In the genomic region with DNA sequence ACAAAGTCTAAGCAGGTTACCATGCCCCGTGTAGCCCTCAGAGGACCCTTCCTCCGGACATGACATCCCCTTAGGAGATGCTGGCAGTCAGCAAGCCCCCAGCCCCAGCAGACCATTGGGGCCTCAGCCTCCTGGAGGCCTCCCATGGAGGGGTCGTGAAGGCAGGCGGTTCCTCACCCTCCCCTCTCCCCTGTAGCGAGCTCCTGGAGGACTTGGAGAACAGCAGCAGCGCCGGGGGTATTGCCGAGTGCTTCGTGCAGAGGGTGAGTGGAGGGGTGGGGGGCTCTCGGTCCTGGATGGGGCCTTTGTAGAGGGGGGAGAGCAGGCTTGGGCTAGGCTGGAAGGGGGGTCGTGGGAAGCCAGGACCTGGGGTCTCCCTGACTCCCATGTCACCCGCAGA, we compare ENCODE assay signal across 21 cellular contexts. TPM values are rescaled to one million over a fixed set of nuclear protein-coding genes. Genes with fewer than 3 reads are reported as not detected.
DNase-seq lines count a peak whose midpoint lies in the region; ATAC-seq and TF ChIP-seq lines count a peak whose summit lies in the region.
"Had no signal": no experiment of that assay in that cellular context is flagged by ENCODE, and none has a peak within 500 bp of the region (broad histone marks: within the 10 kb centered on the region; RNA-seq: fewer than 3 reads in every experiment).

No MANE protein-coding gene starts in this region.

- no peak for ATAC-seq in T-helper 17 cell
- ATAC-seq: gastrocnemius medialis, right lobe of liver had no signal

- no peaks in the 10 kb centered on the region for H3K9me3 ChIP-seq in T-helper 17 cell (ENCODE audit: control insufficient read depth, low read length, poor library complexity, severe bottlenecking)
- H3K9me3 ChIP-seq in neural cell (ENCODE audit: low read length) = no peaks in the 10 kb centered on the region
- no peaks in the 10 kb centered on the region for H3K9me3 ChIP-seq in tibial artery
- H3K9me3 ChIP-seq: Caco-2, gastrocnemius medialis, right lobe of liver had no signal

- intact Hi-C loops in tibial artery (cut with DNase I; ENCODE audit: low total_unique reads) = no loop called here
- intact Hi-C loops in lower leg skin (cut with DNase I; ENCODE audit: low total_unique reads) = no loop called here

- H3K27me3 ChIP-seq in neural cell (ENCODE audit: insufficient read depth, low read depth, low read length) (no peaks in the 10 kb centered on the region), tibial artery (no peaks in the 10 kb centered on the region)
- H3K27me3 ChIP-seq: gastrocnemius medialis, right lobe of liver had no signal

- DNase-seq in activated effector memory CD4-positive, alpha-beta T cell treated with anti-CD3 and anti-CD28 coated beads, Interleukin-2, amount 50 U/mL, for 16 hours = peak; percentile 65
- DNase-seq in activated effector memory CD4-positive, alpha-beta T cell treated with Interleukin-2 at 50 U/mL for 16 hours = no peak
- no peak for DNase-seq in T-helper 17 cell
- peak in 1 of 2 donors; percentile 66 for DNase-seq in tibial artery
- DNase-seq in Kasumi-1 (lab: John Stamatoyannopoulos, UW) = no peak
- no peak for DNase-seq in DMS153 treated with DMSO at 0.1 percent for 48 hours (lab: John Stamatoyannopoulos, UW; ENCODE audit: unreplicated experiment)
- no peak for DNase-seq in lower leg skin (ENCODE audit: low spot score in 2 of 2)
- DNase-seq: activated CD4-positive, CD25-positive, alpha-beta regulatory T cell treated with anti-CD3 and anti-CD28 coated beads, Interleukin-2, amount 50 U/mL, for 72 hours; aorta; Caco-2; effector CD4-positive, alpha-beta T cell; erythroblast; gastrocnemius medialis; NCI-H1092; NCI-H1930; nucleus accumbens; right lobe of liver; SW 1271 had no signal

- peak overlapping the region; percentile 89 for H3K4me3 ChIP-seq in neural cell (ENCODE audit: low read length)
- H3K4me3 ChIP-seq in tibial artery = peak overlapping the region in 1 of 2 donors; percentile 92
- no peak overlapping the region for H3K4me3 ChIP-seq in lower leg skin (ENCODE audit: low read depth, poor library complexity, severe bottlenecking)
- H3K4me3 ChIP-seq: gastrocnemius medialis, lung, right lobe of liver had no signal

- peaks cover 27% of the 10 kb centered on the region for H3K79me2 ChIP-seq in neural cell (replicated peaks; ENCODE audit: insufficient read depth, low read length)

- H3F3A ChIP-seq in neural cell (ENCODE audit: insufficient read depth, low read length, poor library complexity, severe bottlenecking) = no peaks in the 10 kb centered on the region

- H3K36me3 ChIP-seq in neural cell (ENCODE audit: insufficient read depth, low read length) (no peaks in the 10 kb centered on the region), tibial artery (peaks cover 36 to 54% (median 47%) of the 10 kb centered on the region in 3 donors)
- H3K36me3 ChIP-seq: gastrocnemius medialis, right lobe of liver had no signal

- no peak for TF ChIP-seq POLR2A in lower leg skin (IDR thresholded peaks at IDR 0.05)

- no peak overlapping the region for H3K27ac Mint-ChIP-seq in T-helper 17 cell
- H3K27ac Mint-ChIP-seq: activated naive CD4-positive, alpha-beta T cell treated with anti-CD3 and anti-CD28 coated beads, Interleukin-2, amount 50 U/mL, for 24 hours had no signal

- 77 to 86% methylated on average over 12 of the region's 12 CpGs for WGBS in lower leg skin, 2 donors

- H3K27ac ChIP-seq in neural cell (ENCODE audit: low read length) (no peak overlapping the region), tibial artery (peak overlapping the region; percentile 99 to 100)
- H3K27ac ChIP-seq: right lobe of liver had no signal

- peaks cover 24% of the 10 kb centered on the region for H3K4me1 Mint-ChIP-seq in T-helper 17 cell

- H3K4me1 ChIP-seq in tibial artery = peaks cover 0 to 37% (median 34%) of the 10 kb centered on the region in 4 donors

- TF ChIP-seq CTCF in neural cell (IDR thresholded peaks at IDR 0.05; ENCODE audit: poor library complexity, severe bottlenecking) (no peak), tibial artery (IDR thresholded peaks at IDR 0.05) (no peak), lower leg skin (IDR thresholded peaks at IDR 0.05) (no peak)

- TF ChIP-seq EP300 in neural cell (conservative IDR thresholded peaks at IDR 0.05; ENCODE audit: poor library complexity, severe bottlenecking) = no peak

- no peak overlapping the region for H3K9ac ChIP-seq in neural cell (ENCODE audit: low read length)

- TF ChIP-seq RAD21 in neural cell (conservative IDR thresholded peaks at IDR 0.05) = no peak

- peaks cover 4% of the 10 kb centered on the region for H3K36me3 Mint-ChIP-seq in T-helper 17 cell (ENCODE audit: low read depth)
- H3K36me3 Mint-ChIP-seq: activated naive CD4-positive, alpha-beta T cell treated with anti-CD3 and anti-CD28 coated beads, Interleukin-2, amount 50 U/mL, for 24 hours had no signal

- H3K27me3 Mint-ChIP-seq in T-helper 17 cell = no peaks in the 10 kb centered on the region
- H3K27me3 Mint-ChIP-seq: activated naive CD4-positive, alpha-beta T cell treated with anti-CD3 and anti-CD28 coated beads, Interleukin-2, amount 50 U/mL, for 24 hours had no signal

- H2AFZ ChIP-seq in neural cell (ENCODE audit: low read depth, low read length) = no peak overlapping the region

- H3K9me2 ChIP-seq in neural cell (ENCODE audit: insufficient read depth, low read length) = no peaks in the 10 kb centered on the region

- no peaks in the 10 kb centered on the region for H4K20me1 ChIP-seq in neural cell (ENCODE audit: insufficient read depth)

- peak overlapping the region; percentile 21 for H3K4me3 Mint-ChIP-seq in T-helper 17 cell
- H3K4me3 Mint-ChIP-seq: activated naive CD4-positive, alpha-beta T cell treated with anti-CD3 and anti-CD28 coated beads, Interleukin-2, amount 50 U/mL, for 24 hours had no signal

- H3K4me2 ChIP-seq in neural cell (ENCODE audit: low read length) = no peak overlapping the region

TF ChIP-seq in neural cell, 6 proteins besides CTCF, POLR2A, EP300 and RAD21:
- TF ChIP-seq TAF1 (IDR thresholded peaks at IDR 0.05; ENCODE audit: low read depth) (no peak), POLR2AphosphoS5 (IDR thresholded peaks at IDR 0.05) (no peak), EZH2 (IDR thresholded peaks at IDR 0.05; ENCODE audit: borderline replicate concordance, insufficient read depth, low read length, poor library complexity, severe bottlenecking) (no peak), MXI1 (conservative IDR thresholded peaks at IDR 0.05; ENCODE audit: poor library complexity, severe bottlenecking) (no peak), SMC3 (conservative IDR thresholded peaks at IDR 0.05; ENCODE audit: poor library complexity) (no peak)
- TF ChIP-seq, protein P1, sequence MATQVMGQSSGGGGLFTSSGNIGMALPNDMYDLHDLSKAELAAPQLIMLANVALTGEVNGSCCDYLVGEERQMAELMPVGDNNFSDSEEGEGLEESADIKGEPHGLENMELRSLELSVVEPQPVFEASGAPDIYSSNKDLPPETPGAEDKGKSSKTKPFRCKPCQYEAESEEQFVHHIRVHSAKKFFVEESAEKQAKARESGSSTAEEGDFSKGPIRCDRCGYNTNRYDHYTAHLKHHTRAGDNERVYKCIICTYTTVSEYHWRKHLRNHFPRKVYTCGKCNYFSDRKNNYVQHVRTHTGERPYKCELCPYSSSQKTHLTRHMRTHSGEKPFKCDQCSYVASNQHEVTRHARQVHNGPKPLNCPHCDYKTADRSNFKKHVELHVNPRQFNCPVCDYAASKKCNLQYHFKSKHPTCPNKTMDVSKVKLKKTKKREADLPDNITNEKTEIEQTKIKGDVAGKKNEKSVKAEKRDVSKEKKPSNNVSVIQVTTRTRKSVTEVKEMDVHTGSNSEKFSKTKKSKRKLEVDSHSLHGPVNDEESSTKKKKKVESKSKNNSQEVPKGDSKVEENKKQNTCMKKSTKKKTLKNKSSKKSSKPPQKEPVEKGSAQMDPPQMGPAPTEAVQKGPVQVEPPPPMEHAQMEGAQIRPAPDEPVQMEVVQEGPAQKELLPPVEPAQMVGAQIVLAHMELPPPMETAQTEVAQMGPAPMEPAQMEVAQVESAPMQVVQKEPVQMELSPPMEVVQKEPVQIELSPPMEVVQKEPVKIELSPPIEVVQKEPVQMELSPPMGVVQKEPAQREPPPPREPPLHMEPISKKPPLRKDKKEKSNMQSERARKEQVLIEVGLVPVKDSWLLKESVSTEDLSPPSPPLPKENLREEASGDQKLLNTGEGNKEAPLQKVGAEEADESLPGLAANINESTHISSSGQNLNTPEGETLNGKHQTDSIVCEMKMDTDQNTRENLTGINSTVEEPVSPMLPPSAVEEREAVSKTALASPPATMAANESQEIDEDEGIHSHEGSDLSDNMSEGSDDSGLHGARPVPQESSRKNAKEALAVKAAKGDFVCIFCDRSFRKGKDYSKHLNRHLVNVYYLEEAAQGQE (IDR thresholded peaks at IDR 0.05; ENCODE audit: borderline replicate concordance) = no peak
TF ChIP-seq in neural cell: peak in this region for 0.

RNA-seq across cellular contexts. Expression of a gene that starts 3.7 kb away (rescaled TPM):
- total RNA-seq in T-helper 17 cell = 100 to 1,000 TPM; 119 to 129 TPM
- polyA plus RNA-seq in neural cell = 14.3 and 23.2 TPM in 2 replicates
- 52.1 and 58.4 TPM in 2 replicates for polyA minus RNA-seq in neural cell
- 1 to 10 TPM; 3.0 to 6.4 (median 4.3) TPM for total RNA-seq in lower leg skin

RNA-seq across cellular contexts. Expression of a gene that starts 9.5 kb away (rescaled TPM):
- total RNA-seq in T-helper 17 cell (1,000 to 10,000 TPM; 1,082 to 1,318 TPM), lower leg skin (100 to 1,000 TPM; 170 to 536 (median 280) TPM)
- polyA plus RNA-seq in neural cell = 0.34 TPM in 1 of 2 replicates, not detected in the other
- 0.24 and 0.35 TPM in 2 replicates for polyA minus RNA-seq in neural cell

RNA-seq across cellular contexts. Expression of a gene that starts 19.6 kb away (rescaled TPM):
- total RNA-seq in T-helper 17 cell = 1,000 to 10,000 TPM; 3,790 to 3,904 TPM
- polyA plus RNA-seq in neural cell = 22.6 and 31.0 TPM in 2 replicates
- polyA minus RNA-seq in neural cell = 24.6 and 24.7 TPM in 2 replicates
- 1,000 to 10,000 TPM; 1,726 to 3,026 (median 2,088) TPM for total RNA-seq in lower leg skin

RNA-seq across cellular contexts. Expression of a gene that starts 25.0 kb away (rescaled TPM):
- total RNA-seq in T-helper 17 cell (10 to 100 TPM; 43.4 to 43.6 TPM), lower leg skin (10 to 100 TPM; 30.3 to 35.8 (median 33.3) TPM)
- polyA plus RNA-seq in neural cell = 39.5 and 52.1 TPM in 2 replicates
- 23.4 and 28.2 TPM in 2 replicates for polyA minus RNA-seq in neural cell

RNA-seq across cellular contexts. Expression of a gene that starts 25.2 kb away (rescaled TPM):
- total RNA-seq in T-helper 17 cell (100 to 1,000 TPM; 113 to 127 TPM), lower leg skin (10 to 100 TPM; 22.4 to 48.0 (median 36.3) TPM)
- polyA plus RNA-seq in neural cell = 37.3 and 67.2 TPM in 2 replicates
- polyA minus RNA-seq in neural cell = 31.1 and 35.8 TPM in 2 replicates

Comparison
In these comparisons a context has a peak if more than half of its experiments do, and no peak if none do; other contexts are left out.
1. RNA of a gene that starts 3.7 kb away (total RNA-seq): 119 to 129 TPM in T-helper 17 cell; 3.0 to 6.4 TPM in lower leg skin; every median in the first group is over 10 times any median in the second.